8 cellular contexts compared by ENCODE assay signal in genomic region chr18:67359868-67360838, GRCh38.
DNase-seq lines count a peak whose midpoint lies in the region; ATAC-seq and TF ChIP-seq lines count a peak whose summit lies in the region.

No MANE protein-coding gene starts in this region.

- peaks cover 8% of the 10 kb centered on the region for H3K4me1 Mint-ChIP-seq in activated CD8-positive, alpha-beta T cell treated with anti-CD3 and anti-CD28 coated beads, Interleukin-2, amount 10 ng/mL, durations not matched to agents 7 days and 5 days (ENCODE audit: low read depth)
- H3K4me1 Mint-ChIP-seq in endothelial cell (ENCODE audit: unreplicated experiment) = no peaks in the 10 kb centered on the region
- no peaks in the 10 kb centered on the region for H3K4me1 Mint-ChIP-seq in WTC11

- H3K4me3 ChIP-seq in AG10803 (ENCODE audit: low read length) = peak overlapping the region; percentile 53

- TF ChIP-seq CTCF in AG10803 (conservative IDR thresholded peaks at IDR 0.05; ENCODE audit: low read length) (no peak), endothelial cell (IDR thresholded peaks at IDR 0.05; ENCODE audit: unreplicated experiment) (no peak), WTC11 (IDR thresholded peaks at IDR 0.05) (no peak)

- peak; percentile 76 for ATAC-seq in GM19351 (IDR thresholded peaks at IDR 0.05; ENCODE audit: unreplicated experiment)
- peak; percentile 91 for ATAC-seq in HG03442 (IDR thresholded peaks at IDR 0.05; ENCODE audit: unreplicated experiment)
- ATAC-seq in activated CD8-positive, alpha-beta T cell treated with anti-CD3 and anti-CD28 coated beads, Interleukin-2, amount 10 ng/mL, durations not matched to agents 7 days and 5 days = peak; percentile 58
- no peak for ATAC-seq in WTC11

- CTCF ChIA-PET in activated CD8-positive, alpha-beta T cell treated with anti-CD3 and anti-CD28 coated beads, Interleukin-2, amount 10 ng/mL, durations not matched to agents 7 days and 5 days (lab: Charles Lee) = no interaction called here
- CTCF ChIA-PET in WTC11 (lab: Charles Lee) = no interaction called here

- POLR2A ChIA-PET in activated CD8-positive, alpha-beta T cell treated with anti-CD3 and anti-CD28 coated beads, Interleukin-2, amount 10 ng/mL, durations not matched to agents 7 days and 5 days (lab: Charles Lee) = no interaction called here
- POLR2A ChIA-PET in WTC11 (lab: Charles Lee) = no interaction called here

- peaks cover 2% of the 10 kb centered on the region for H3K36me3 Mint-ChIP-seq in activated CD8-positive, alpha-beta T cell treated with anti-CD3 and anti-CD28 coated beads, Interleukin-2, amount 10 ng/mL, durations not matched to agents 7 days and 5 days (ENCODE audit: low read depth)
- H3K36me3 Mint-ChIP-seq in endothelial cell (ENCODE audit: low read depth, unreplicated experiment) (no peaks in the 10 kb centered on the region), WTC11 (no peaks in the 10 kb centered on the region)

- DNase-seq in AG10803 (ENCODE audit: low read depth) (peak; percentile 86), glomerular visceral epithelial cell (ENCODE audit: extremely low spot score) (peak; percentile 86), endothelial cell (ENCODE audit: low spot score) (no peak), WTC11 (ENCODE audit: low spot score) (no peak)
- no peak for DNase-seq in activated CD8-positive, alpha-beta T cell treated with anti-CD3 and anti-CD28 coated beads, Interleukin-2, amount 10 ng/mL, durations not matched to agents 7 days and 5 days
- peak; percentile 14 to 21 (median 18) for DNase-seq in stimulated activated CD4-positive, alpha-beta T cell treated with anti-CD3 and anti-CD28 coated beads, Interleukin-12 subunit alpha, Interleukin-12 subunit beta, amount 100 ng/mL, for 48 hours (ENCODE audit: low read depth in 2 of 3, low spot score in 1 of 3)

- H3K9me3 Mint-ChIP-seq in activated CD8-positive, alpha-beta T cell treated with anti-CD3 and anti-CD28 coated beads, Interleukin-2, amount 10 ng/mL, durations not matched to agents 7 days and 5 days (ENCODE audit: insufficient read depth) = no peaks in the 10 kb centered on the region
- H3K9me3 Mint-ChIP-seq in endothelial cell (ENCODE audit: unreplicated experiment) (no peaks in the 10 kb centered on the region), WTC11 (peaks cover 6% of the 10 kb centered on the region; the same call in 1 of the 2 replicates)

- no peak overlapping the region for H3K4me3 Mint-ChIP-seq in activated CD8-positive, alpha-beta T cell treated with anti-CD3 and anti-CD28 coated beads, Interleukin-2, amount 10 ng/mL, durations not matched to agents 7 days and 5 days
- H3K4me3 Mint-ChIP-seq in endothelial cell (ENCODE audit: unreplicated experiment) = no peak overlapping the region
- no peak overlapping the region for H3K4me3 Mint-ChIP-seq in WTC11

- no peak overlapping the region for H3K27ac Mint-ChIP-seq in activated CD8-positive, alpha-beta T cell treated with anti-CD3 and anti-CD28 coated beads, Interleukin-2, amount 10 ng/mL, durations not matched to agents 7 days and 5 days
- H3K27ac Mint-ChIP-seq in endothelial cell (ENCODE audit: unreplicated experiment) (no peak overlapping the region), WTC11 (no peak overlapping the region)

- no peaks in the 10 kb centered on the region for H3K27me3 Mint-ChIP-seq in activated CD8-positive, alpha-beta T cell treated with anti-CD3 and anti-CD28 coated beads, Interleukin-2, amount 10 ng/mL, durations not matched to agents 7 days and 5 days (ENCODE audit: low read depth)
- no peaks in the 10 kb centered on the region for H3K27me3 Mint-ChIP-seq in endothelial cell (ENCODE audit: unreplicated experiment)
- H3K27me3 Mint-ChIP-seq in WTC11 (ENCODE audit: low read depth) = no peaks in the 10 kb centered on the region

TF ChIP-seq in WTC11, 78 proteins besides CTCF, POLR2A, EP300 and RAD21 (continues in another document):
- TF ChIP-seq ATF1 (CRISPR knock-in tag; IDR thresholded peaks at IDR 0.05) (no peak), NFYB (CRISPR knock-in tag; conservative IDR thresholded peaks at IDR 0.05; ENCODE audit: low read depth) (no peak), FOXK1 (CRISPR knock-in tag; IDR thresholded peaks at IDR 0.05) (no peak), SMAD3 (CRISPR knock-in tag; IDR thresholded peaks at IDR 0.05; ENCODE audit: borderline replicate concordance) (no peak), TP53 (CRISPR knock-in tag; IDR thresholded peaks at IDR 0.05) (no peak), KAT7 (CRISPR knock-in tag; IDR thresholded peaks at IDR 0.05; ENCODE audit: borderline replicate concordance) (no peak), NR1H2 (CRISPR knock-in tag; IDR thresholded peaks at IDR 0.05) (no peak), SP1 (CRISPR knock-in tag; conservative IDR thresholded peaks at IDR 0.05) (no peak), TEAD4 (CRISPR knock-in tag; IDR thresholded peaks at IDR 0.05) (no peak), ZSCAN18 (CRISPR knock-in tag; IDR thresholded peaks at IDR 0.05) (no peak), MAX (CRISPR knock-in tag; IDR thresholded peaks at IDR 0.05) (no peak), ELF4 (CRISPR knock-in tag; IDR thresholded peaks at IDR 0.05; ENCODE audit: low read depth) (no peak), USF1 (CRISPR knock-in tag; IDR thresholded peaks at IDR 0.05) (no peak)
- TF ChIP-seq, protein P1, sequence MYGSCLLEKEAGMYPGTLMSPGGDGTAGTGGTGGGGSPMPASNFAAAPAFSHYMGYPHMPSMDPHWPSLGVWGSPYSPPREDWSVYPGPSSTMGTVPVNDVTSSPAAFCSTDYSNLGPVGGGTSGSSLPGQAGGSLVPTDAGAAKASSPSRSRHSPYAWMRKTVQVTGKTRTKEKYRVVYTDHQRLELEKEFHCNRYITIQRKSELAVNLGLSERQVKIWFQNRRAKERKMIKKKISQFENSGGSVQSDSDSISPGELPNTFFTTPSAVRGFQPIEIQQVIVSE (CRISPR knock-in tag; IDR thresholded peaks at IDR 0.05; ENCODE audit: borderline replicate concordance) = no peak
- TF ChIP-seq, protein P2, sequence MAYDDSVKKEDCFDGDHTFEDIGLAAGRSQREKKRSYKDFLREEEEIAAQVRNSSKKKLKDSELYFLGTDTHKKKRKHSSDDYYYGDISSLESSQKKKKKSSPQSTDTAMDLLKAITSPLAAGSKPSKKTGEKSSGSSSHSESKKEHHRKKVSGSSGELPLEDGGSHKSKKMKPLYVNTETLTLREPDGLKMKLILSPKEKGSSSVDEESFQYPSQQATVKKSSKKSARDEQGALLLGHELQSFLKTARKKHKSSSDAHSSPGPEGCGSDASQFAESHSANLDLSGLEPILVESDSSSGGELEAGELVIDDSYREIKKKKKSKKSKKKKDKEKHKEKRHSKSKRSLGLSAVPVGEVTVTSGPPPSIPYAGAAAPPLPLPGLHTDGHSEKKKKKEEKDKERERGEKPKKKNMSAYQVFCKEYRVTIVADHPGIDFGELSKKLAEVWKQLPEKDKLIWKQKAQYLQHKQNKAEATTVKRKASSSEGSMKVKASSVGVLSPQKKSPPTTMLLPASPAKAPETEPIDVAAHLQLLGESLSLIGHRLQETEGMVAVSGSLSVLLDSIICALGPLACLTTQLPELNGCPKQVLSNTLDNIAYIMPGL (CRISPR knock-in tag; IDR thresholded peaks at IDR 0.05) = no peak

Comparison
In these comparisons a context has a peak if more than half of its experiments do, and no peak if none do; other contexts are left out.
1. DNase-seq: peak in AG10803 (single experiment), glomerular visceral epithelial cell (single experiment) and stimulated activated CD4-positive, alpha-beta T cell treated with anti-CD3 and anti-CD28 coated beads, Interleukin-12 subunit alpha, Interleukin-12 subunit beta, amount 100 ng/mL, for 48 hours (3 of 3); none in activated CD8-positive, alpha-beta T cell treated with anti-CD3 and anti-CD28 coated beads, Interleukin-2, amount 10 ng/mL, durations not matched to agents 7 days and 5 days (single experiment), endothelial cell (single experiment) and WTC11 (single experiment).